Comparison of ENCODE assay signal across 14 cellular contexts in the genomic region with DNA sequence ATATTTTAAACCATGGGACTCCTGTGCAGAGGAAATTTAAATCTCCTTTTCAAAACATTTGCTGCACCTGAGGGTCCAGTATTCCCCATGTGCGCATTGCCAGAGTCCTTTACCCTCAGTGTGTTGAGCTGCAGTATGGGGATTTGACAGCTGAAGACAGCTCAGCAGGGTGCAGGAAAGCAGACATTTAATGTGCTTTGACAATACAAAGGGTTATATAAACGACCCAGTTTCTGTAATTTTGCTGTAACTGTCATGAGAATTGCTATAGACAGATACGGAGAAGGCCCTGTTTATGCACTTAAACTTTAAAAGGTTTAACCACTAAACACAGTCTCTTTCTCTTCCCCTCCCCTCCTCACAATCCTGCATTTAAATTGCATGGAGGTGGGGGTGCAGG.
DNase-seq lines count a peak whose midpoint lies in the region; ATAC-seq, FAIRE-seq and TF ChIP-seq lines count a peak whose summit lies in the region.
"Had no signal": no experiment of that assay in that cellular context is flagged by ENCODE, and none has a peak within 500 bp of the region (broad histone marks: within the 10 kb centered on the region; RNA-seq: fewer than 3 reads in every experiment).

No MANE protein-coding gene starts in this region.

- TF ChIP-seq CTCF in A549 (IDR thresholded peaks at IDR 0.05) (no peak), DND-41 (IDR thresholded peaks at IDR 0.05; ENCODE audit: borderline replicate concordance, extremely low read depth, low read length, poor library complexity, severe bottlenecking) (no peak), H1 (IDR thresholded peaks at IDR 0.05; ENCODE audit: control extremely low read depth in 1 of 3, insufficient read depth in 1 of 3, low read depth in 1 of 3, low read length in 3 of 3) (no peak)

- 0 out of 2 replicates have a peak overlapping the region, but pooled peaks have one; percentile 73 for H2AFZ ChIP-seq in DND-41 (ENCODE audit: low read depth, low read length)
- no peak overlapping the region for H2AFZ ChIP-seq in H1 (ENCODE audit: low read length)

- no peak overlapping the region for H2BK20ac ChIP-seq in H1 (ENCODE audit: low read length)

- no peak overlapping the region for H4K91ac ChIP-seq in H1 (replicated peaks; ENCODE audit: insufficient read length, low read length)

- H3K4me1 ChIP-seq in A549: no peaks in the 10 kb centered on the region
- peaks cover 53% of the 10 kb centered on the region for H3K4me1 ChIP-seq in DND-41 (ENCODE audit: insufficient read depth, low read length)
- peaks cover 0 to 10% (median 9%) of the 10 kb centered on the region in 4 experiments; a peak in 6 of 7 replicates for H3K4me1 ChIP-seq in H1 (replicated peaks in 1 of 4; ENCODE audit: control insufficient read depth in 3 of 4, insufficient read depth in 4 of 4, low read length in 3 of 4)

- H4K20me1 ChIP-seq in DND-41 (ENCODE audit: insufficient read depth, low read length) (no peaks in the 10 kb centered on the region), H1 (replicated peaks in 1 of 2; ENCODE audit: control insufficient read depth in 1 of 2, insufficient read depth in 2 of 2, low read length in 2 of 2) (no peaks in the 10 kb centered on the region)

- H3K4me2 ChIP-seq in A549 (no peak overlapping the region), DND-41 (ENCODE audit: insufficient read depth, low read length) (peak overlapping the region; percentile 67), H1 (ENCODE audit: insufficient read depth in 1 of 2, low read depth in 2 of 2, low read length in 2 of 2) (peak overlapping the region; percentile 36 to 56; a peak in 2 of 4 replicates)
- H3K4me2 ChIP-seq: SK-N-SH had no signal

- no peak overlapping the region for H2BK15ac ChIP-seq in H1 (ENCODE audit: low read length)

- no peak for TF ChIP-seq POLR2A in A549 (IDR thresholded peaks at IDR 0.05; ENCODE audit: low read length)
- TF ChIP-seq POLR2A in H1 (IDR thresholded peaks at IDR 0.05; ENCODE audit: control extremely low read depth in 1 of 2, low read depth in 2 of 2, low read length in 2 of 2): no peak

- H3K4ac ChIP-seq in H1 (replicated peaks; ENCODE audit: insufficient read length, low read depth, low read length): no peak overlapping the region

- no peak overlapping the region for H2BK120ac ChIP-seq in H1 (replicated peaks; ENCODE audit: low read depth, low read length)

- H2BK5ac ChIP-seq in H1 (ENCODE audit: low read depth, low read length): no peak overlapping the region

- H3K4me3 ChIP-seq in A549: no peak overlapping the region
- peak overlapping the region in 1 of 2 experiments; percentile 42; a peak in 2 of 4 replicates for H3K4me3 ChIP-seq in DND-41 (ENCODE audit: low read depth in 1 of 2, low read length in 2 of 2)
- H3K4me3 ChIP-seq in H1 (ENCODE audit: extremely low read depth in 1 of 4, insufficient read depth in 2 of 4, low read depth in 3 of 4, low read length in 4 of 4): no peak overlapping the region

- ATAC-seq in A549 (no peak), DND-41 (ENCODE audit: insufficient read depth, low read depth) (no peak), left cardiac atrium (no peak)
- ATAC-seq: Panc1, Right ventricle myocardium inferior had no signal

- no peak overlapping the region for H2AK5ac ChIP-seq in H1 (ENCODE audit: low read depth, low read length)

- POLR2A ChIA-PET in A549 (lab: Yijun Ruan, JAX): no interaction called here
- POLR2A ChIA-PET in H1 (lab: Charles Lee; ENCODE audit: partially characterized antibody): interaction anchor here (1.0 kb wide), 1 partner anchor 391 kb away, joined by 4 read pairs; no protein-coding TSS in a partner anchor
- POLR2A ChIA-PET in HEK293T (lab: Yijun Ruan, JAX): no interaction called here

- DNase-seq in A549 (ENCODE audit: low read depth in 1 of 2, low spot score in 1 of 2) (no peak), DND-41 (no peak), NCI-H2227 treated with DMSO at 0.1 percent for 48 hours (lab: John Stamatoyannopoulos, UW) (peak; percentile 76), H1 (ENCODE audit: low read depth in 1 of 2, low spot score in 2 of 2) (no peak), Kasumi-1 (lab: John Stamatoyannopoulos, UW) (no peak), HEK293T (ENCODE audit: extremely low spot score) (no peak), left cardiac atrium (no peak)
- DNase-seq: EL, MV-4-11, NCI-H1694, SK-N-SH, T-helper 1 cell had no signal

- no peak overlapping the region for H3K23ac ChIP-seq in H1 (ENCODE audit: insufficient read length)

- no peaks in the 10 kb centered on the region for H3K9me3 ChIP-seq in A549
- H3K9me3 ChIP-seq in DND-41 (ENCODE audit: insufficient read depth, low read length, severe bottlenecking): no peaks in the 10 kb centered on the region
- H3K9me3 ChIP-seq in H1 (ENCODE audit: insufficient read depth in 2 of 2, low read depth in 1 of 2, low read length in 1 of 2): no peaks in the 10 kb centered on the region
- H3K9me3 ChIP-seq: SK-N-SH had no signal

- H3K14ac ChIP-seq in H1 (ENCODE audit: insufficient read length): no peak overlapping the region

- H3K9ac ChIP-seq in DND-41 (ENCODE audit: low read depth, low read length): peak overlapping the region; percentile 42
- H3K9ac ChIP-seq in H1 (replicated peaks in 1 of 4; ENCODE audit: extremely low read depth in 1 of 4, low read depth in 3 of 4, low read length in 3 of 4): no peak overlapping the region
- H3K9ac ChIP-seq: SK-N-SH had no signal

- H3K27me3 ChIP-seq in DND-41 (ENCODE audit: insufficient read depth, low read length, poor library complexity): no peaks in the 10 kb centered on the region
- no peaks in the 10 kb centered on the region for H3K27me3 ChIP-seq in H1 (replicated peaks in 1 of 4; ENCODE audit: control insufficient read depth in 3 of 4, extremely low read depth in 1 of 4, insufficient read depth in 3 of 4, low read length in 3 of 4)

- H2BK12ac ChIP-seq in H1 (ENCODE audit: low read depth, low read length): no peak overlapping the region

- H3K36me3 ChIP-seq in DND-41 (ENCODE audit: insufficient read depth, low read length) (no peaks in the 10 kb centered on the region), H1 (ENCODE audit: control insufficient read depth in 2 of 4, insufficient read depth in 4 of 4, low read length in 3 of 4) (no peaks in the 10 kb centered on the region)

- H3K27ac ChIP-seq in A549 (no peak overlapping the region), DND-41 (ENCODE audit: low read length) (peak overlapping the region; percentile 91), H1 (ENCODE audit: low read depth, low read length) (no peak overlapping the region)

- TF ChIP-seq EP300 in A549 (IDR thresholded peaks at IDR 0.05) (no peak), H1 (IDR thresholded peaks at IDR 0.05; ENCODE audit: borderline replicate concordance in 1 of 2, low read depth in 2 of 2, low read length in 2 of 2) (no peak)

- CTCF ChIA-PET in A549 (lab: Yijun Ruan, JAX) (no interaction called here), H1 (lab: Charles Lee; ENCODE audit: partially characterized antibody) (interaction anchor here (0.8 to 1.0 kb wide), 2 partner anchors 43 to 48 kb away, joined by 3 read pairs; no protein-coding TSS in a partner anchor), HEK293T (lab: Yijun Ruan, JAX) (no interaction called here)

- no peak overlapping the region for H4K5ac ChIP-seq in H1 (ENCODE audit: insufficient read length, low read depth, low read length)

- intact Hi-C loops in left cardiac atrium (cut with DNase I): no loop called here

- TF ChIP-seq RAD21 in A549 (conservative IDR thresholded peaks at IDR 0.05 in 1 of 2, IDR thresholded peaks at IDR 0.05 in 1 of 2) (no peak), H1 (IDR thresholded peaks at IDR 0.05 in 1 of 2, conservative IDR thresholded peaks at IDR 0.05 in 1 of 2; ENCODE audit: low read depth in 2 of 2, low read length in 2 of 2) (no peak)

- H3K56ac ChIP-seq in H1 (replicated peaks; ENCODE audit: insufficient read length, low read depth, low read length): no peak overlapping the region

- FAIRE-seq in A549 (lab: Jason Lieb, UNC): peak; percentile 23
- FAIRE-seq in H1 (lab: Jason Lieb, UNC): peak; percentile 24

- no peaks in the 10 kb centered on the region for H3K23me2 ChIP-seq in H1 (ENCODE audit: low read depth, low read length)

- H3K79me2 ChIP-seq in DND-41 (ENCODE audit: insufficient read depth, low read length) (no peaks in the 10 kb centered on the region), H1 (ENCODE audit: control insufficient read depth in 1 of 2, insufficient read depth in 2 of 2, low read length in 2 of 2) (no peaks in the 10 kb centered on the region)

- H3K79me1 ChIP-seq in H1 (ENCODE audit: low read depth, low read length): no peaks in the 10 kb centered on the region

- no peak overlapping the region for H4K8ac ChIP-seq in H1 (ENCODE audit: extremely low read depth, insufficient read depth, low read length)

- WGBS in A549 (ENCODE audit: missing lambda C conversion rate): 52% methylated on average over 3 of the region's 3 CpGs
- 100% methylated on average over 1 of the region's 3 CpGs; no CpG with 5 or more reads in 1 of the 2 experiments for WGBS in H1 (ENCODE audit: extremely low coverage in 1 of 2, insufficient coverage in 1 of 2, insufficient read length in 1 of 2, insufficient replicate concordance in 2 of 2, low coverage in 1 of 2, low lambda C conversion rate in 2 of 2, missing lambda C conversion rate in 1 of 2), 2 experiments

- H3K18ac ChIP-seq in H1 (ENCODE audit: extremely low read depth, low read length): no peak overlapping the region

TF ChIP-seq in A549, 52 proteins besides CTCF, POLR2A, EP300 and RAD21 (continues in another document):
- TF ChIP-seq NFE2L2 (conservative IDR thresholded peaks at IDR 0.05; ENCODE audit: low read length): no peak
- no peak for TF ChIP-seq KDM1A (IDR thresholded peaks at IDR 0.05; ENCODE audit: low read depth)
- no peak for TF ChIP-seq POLR2AphosphoS2 (conservative IDR thresholded peaks at IDR 0.05; ENCODE audit: low read length)
- no peak for TF ChIP-seq NR3C1 (IDR thresholded peaks at IDR 0.05)
- no peak for TF ChIP-seq CHD2 (IDR thresholded peaks at IDR 0.05; ENCODE audit: low read length, partially characterized antibody)
- no peak for TF ChIP-seq HOXA7 (CRISPR knock-in tag; IDR thresholded peaks at IDR 0.05)

TF ChIP-seq in H1, 55 proteins besides CTCF, POLR2A, EP300 and RAD21 (continues in another document):
- TF ChIP-seq SRF (IDR thresholded peaks at IDR 0.05; ENCODE audit: low read depth, low read length) (no peak), EGR1 (IDR thresholded peaks at IDR 0.05; ENCODE audit: borderline replicate concordance, low read depth, low read length) (no peak), KDM4A (IDR thresholded peaks at IDR 0.05; ENCODE audit: low read depth, low read length, severe bottlenecking) (no peak), RXRA (IDR thresholded peaks at IDR 0.05; ENCODE audit: insufficient read depth, low read depth, low read length) (no peak), TCF12 (IDR thresholded peaks at IDR 0.05; ENCODE audit: low read depth, low read length) (no peak)
